Comparison of ENCODE assay signal across 8 cellular contexts in genomic region chr15:100572362-100572983, GRCh38. TPM values are rescaled to one million over a fixed set of nuclear protein-coding genes. Genes with fewer than 3 reads are reported as not detected.
A peak's percentile ranks its signal among the peaks of the same experiment; 100 is the strongest.
DNase-seq lines count a peak whose midpoint lies in the region; ATAC-seq and TF ChIP-seq lines count a peak whose summit lies in the region.

No MANE protein-coding gene starts in this region.

- H3K9me3 ChIP-seq in Loucy (ENCODE audit: insufficient read depth, low read depth, low read length) (no peaks in the 10 kb centered on the region), Caco-2 (no peaks in the 10 kb centered on the region)

- peaks cover 5% of the 10 kb centered on the region for H3K36me3 Mint-ChIP-seq in Caco-2 (ENCODE audit: insufficient read depth, unreplicated experiment)

- H3K4me1 Mint-ChIP-seq in Caco-2 (ENCODE audit: low read depth, unreplicated experiment): no peaks in the 10 kb centered on the region

- intact Hi-C loops in Caco-2 (cut with micrococcal nuclease; ENCODE audit: unreplicated experiment): loop anchor here (5.0 kb wide), 1 partner anchor 220 kb away; no protein-coding TSS in a partner anchor

- no peaks in the 10 kb centered on the region for H3K27me3 Mint-ChIP-seq in Caco-2 (ENCODE audit: insufficient read depth, unreplicated experiment)

- H3K27ac Mint-ChIP-seq in Caco-2 (ENCODE audit: unreplicated experiment): no peak overlapping the region

- H4K20me1 ChIP-seq in Loucy (ENCODE audit: insufficient read depth, low read length, poor library complexity, severe bottlenecking): no peaks in the 10 kb centered on the region

- POLR2A ChIA-PET in Caco-2 (lab: Charles Lee): no interaction called here

- H3K9me2 ChIP-seq in Loucy (replicated peaks; ENCODE audit: low read depth, low read length): no peaks in the 10 kb centered on the region

- peak; percentile 71 for TF ChIP-seq CTCF in Loucy (conservative IDR thresholded peaks at IDR 0.05; ENCODE audit: low read length)
- TF ChIP-seq CTCF in brain microvascular endothelial cell (IDR thresholded peaks at IDR 0.05; ENCODE audit: low read depth, low read length, missing control alignments): peak; percentile 13
- TF ChIP-seq CTCF in Caco-2 (IDR thresholded peaks at IDR 0.05; ENCODE audit: insufficient read depth in 1 of 2, low read depth in 1 of 2, low read length in 1 of 2, severe bottlenecking in 1 of 2, unreplicated experiment in 1 of 2): peak in 1 of 2 experiments; percentile 28

- no peak overlapping the region for H3K27ac ChIP-seq in brain microvascular endothelial cell

- H3K36me3 ChIP-seq in Loucy (ENCODE audit: insufficient read depth, low read length) (peaks cover 37% of the 10 kb centered on the region; the same call in 1 of the 2 replicates), brain microvascular endothelial cell (replicated peaks) (peaks cover 5% of the 10 kb centered on the region), Caco-2 (ENCODE audit: control insufficient read depth, insufficient read depth, low read length) (no peaks in the 10 kb centered on the region)

- H3K9me3 Mint-ChIP-seq in Caco-2 (ENCODE audit: unreplicated experiment): no peaks in the 10 kb centered on the region

- no peaks in the 10 kb centered on the region for H3K79me2 ChIP-seq in Loucy (ENCODE audit: insufficient read depth, low read length)

- H3K27me3 ChIP-seq in Loucy (ENCODE audit: insufficient read depth, low read length, poor library complexity, severe bottlenecking) (no peaks in the 10 kb centered on the region), brain microvascular endothelial cell (replicated peaks) (no peaks in the 10 kb centered on the region), Caco-2 (replicated peaks; ENCODE audit: control insufficient read depth, insufficient read depth, low read length) (no peaks in the 10 kb centered on the region)

- no TSS peak for BruUV-seq in Caco-2 (replicated peaks; lab: Mats Ljungman, UMichigan)

- H3F3A ChIP-seq in Loucy (ENCODE audit: low read depth): no peaks in the 10 kb centered on the region

- in situ Hi-C loops in brain microvascular endothelial cell (cut with HindIII; ENCODE audit: low pct_ligation_motif_present, low sequenced_read_pairs): no loop called here

- H3K4me2 ChIP-seq in Loucy (ENCODE audit: low read depth, low read length, poor library complexity, severe bottlenecking): no peak overlapping the region

- CTCF ChIA-PET in Caco-2 (lab: Charles Lee): interaction anchor here (0.6 kb wide), 1 partner anchor 222 kb away, joined by 3 read pairs; no protein-coding TSS in a partner anchor

- H3K4me1 ChIP-seq in Loucy (ENCODE audit: insufficient read depth, low read length, poor library complexity, severe bottlenecking) (no peaks in the 10 kb centered on the region), Caco-2 (no peaks in the 10 kb centered on the region)

- DNase-seq in COLO829 (ENCODE audit: low spot score) (peak; percentile 28), brain microvascular endothelial cell (no peak), middle frontal gyrus (ENCODE audit: extremely low spot score, low spot score) (peak; percentile 13), occipital lobe (lab: John Stamatoyannopoulos, UW) (no peak), NCI-H146 (lab: John Stamatoyannopoulos, UW) (no peak), Caco-2 (no peak)

- H3K9ac ChIP-seq in Loucy (ENCODE audit: low read depth, low read length, poor library complexity, severe bottlenecking): no peak overlapping the region

- no peak overlapping the region for H3K4me3 Mint-ChIP-seq in Caco-2 (ENCODE audit: unreplicated experiment)

- no peak for ATAC-seq in GM18520 (IDR thresholded peaks at IDR 0.05; ENCODE audit: unreplicated experiment)

- no peak overlapping the region for H3K4me3 ChIP-seq in Loucy (ENCODE audit: low read length, poor library complexity, severe bottlenecking)
- H3K4me3 ChIP-seq in brain microvascular endothelial cell (ENCODE audit: low read depth, low read length): no peak overlapping the region
- no peak overlapping the region for H3K4me3 ChIP-seq in Caco-2 (ENCODE audit: low read depth, low read length)

- no peak overlapping the region for H2AFZ ChIP-seq in Loucy (ENCODE audit: low read length)

RNA-seq across cellular contexts. Expression of gene LINS1, which starts 29.5 kb away (rescaled TPM):
- total RNA-seq in occipital lobe (49.8 TPM), Caco-2 (2022) (11.0 and 12.0 TPM in 2 replicates)

RNA-seq across cellular contexts. Expression of gene ASB7, which starts 29.9 kb away (rescaled TPM):
- total RNA-seq in occipital lobe (21.5 TPM), Caco-2 (2022) (14.4 and 14.5 TPM in 2 replicates)

RNA-seq across cellular contexts. Expression of gene CERS3, which starts 43.7 kb away (rescaled TPM):
- 1.1 TPM for total RNA-seq in occipital lobe
- not detected in 2 replicates for total RNA-seq in Caco-2 (2022)

Comparison
In these comparisons a context has a peak if more than half of its experiments do, and no peak if none do; other contexts are left out.
1. DNase-seq: peak in COLO829 (single experiment) and middle frontal gyrus (single experiment); none in brain microvascular endothelial cell (single experiment), occipital lobe (single experiment), NCI-H146 (single experiment) and Caco-2 (0 of 2).